9 cellular contexts compared by ENCODE assay signal in the genomic region with DNA sequence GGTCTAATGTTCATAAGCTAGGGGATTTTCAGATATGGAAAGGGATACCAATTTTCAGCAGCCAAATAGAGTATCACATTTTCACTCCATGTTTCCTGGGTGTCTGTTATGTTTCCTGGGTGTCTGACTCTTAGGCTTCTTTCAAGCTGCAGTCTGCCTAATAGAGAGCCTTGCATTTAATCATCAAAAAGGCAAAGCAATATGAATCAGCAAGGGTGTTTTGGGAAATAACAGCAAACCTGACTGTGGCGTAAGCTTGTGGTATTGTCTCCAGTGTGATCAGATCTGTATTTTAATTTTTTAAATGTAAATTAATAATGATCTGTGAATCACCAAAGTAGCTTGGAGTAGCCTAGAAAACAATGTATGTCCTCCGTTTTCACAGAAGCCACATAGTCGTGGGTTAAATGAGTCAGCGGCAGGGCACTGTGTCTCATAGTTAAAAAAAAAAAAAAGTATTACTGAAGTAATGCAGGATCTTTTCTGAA. TPM values are rescaled to one million over a fixed set of nuclear protein-coding genes. Genes with fewer than 3 reads are reported as not detected.
DNase-seq lines count a peak whose midpoint lies in the region; ATAC-seq, FAIRE-seq and TF ChIP-seq lines count a peak whose summit lies in the region.
"Had no signal": no experiment of that assay in that cellular context is flagged by ENCODE, and none has a peak within 500 bp of the region (broad histone marks: within the 10 kb centered on the region; RNA-seq: fewer than 3 reads in every experiment).

No MANE protein-coding gene starts in this region.

- H3K9me3 ChIP-seq in CD4-positive, alpha-beta memory T cell (ENCODE audit: control insufficient read depth in 1 of 2, low read length in 2 of 2), result no peaks in the 10 kb centered on the region
- no peaks in the 10 kb centered on the region for H3K9me3 ChIP-seq in SK-N-SH
- no peaks in the 10 kb centered on the region for H3K9me3 ChIP-seq in left ventricle myocardium inferior (replicated peaks)
- H3K9me3 ChIP-seq in colonic mucosa, result no peaks in the 10 kb centered on the region

- WGBS in SK-N-SH (ENCODE audit: low lambda C conversion rate), result 34% methylated on average over 4 of the region's 4 CpGs

- peak in 2 of 5 donors; percentile 16 to 74 for DNase-seq in CD4-positive, alpha-beta memory T cell
- no peak for DNase-seq in SK-N-SH
- DNase-seq in astrocyte of the spinal cord (ENCODE audit: low read depth, low spot score), result peak; percentile 80
- DNase-seq in naive thymus-derived CD8-positive, alpha-beta T cell, result no peak
- no peak for DNase-seq in left ventricle myocardium inferior
- DNase-seq in colonic mucosa, result no peak
- no peak for DNase-seq in urothelium cell line (ENCODE audit: low spot score)

- peaks cover 36% of the 10 kb centered on the region for H3K36me3 ChIP-seq in CD4-positive, alpha-beta memory T cell (ENCODE audit: insufficient read depth, low read length)
- peaks cover 10 to 28% of the 10 kb centered on the region in 2 experiments for H3K36me3 ChIP-seq in SK-N-SH (replicated peaks in 1 of 2; ENCODE audit: control insufficient read depth in 1 of 2, insufficient read depth in 2 of 2, low read length in 1 of 2)
- peaks cover 33% of the 10 kb centered on the region for H3K36me3 ChIP-seq in left ventricle myocardium inferior
- H3K36me3 ChIP-seq in colonic mucosa, result no peaks in the 10 kb centered on the region

- H3K9me2 ChIP-seq in SK-N-SH, result no peaks in the 10 kb centered on the region

- no peaks in the 10 kb centered on the region; the same call in 1 of the 2 replicates for H3K79me2 ChIP-seq in SK-N-SH (ENCODE audit: insufficient read depth)

- TF ChIP-seq CTCF in SK-N-SH (IDR thresholded peaks at IDR 0.05) (no peak), astrocyte of the spinal cord (IDR thresholded peaks at IDR 0.05; ENCODE audit: low read depth, low read length) (no peak), left ventricle myocardium inferior (IDR thresholded peaks at IDR 0.05; ENCODE audit: borderline replicate concordance) (no peak), colonic mucosa (IDR thresholded peaks at IDR 0.05) (no peak)

- peaks cover 28 to 62% (median 46%) of the 10 kb centered on the region in 4 donors for H3K4me1 Mint-ChIP-seq in CD4-positive, alpha-beta memory T cell
- H3K4me1 Mint-ChIP-seq in naive thymus-derived CD8-positive, alpha-beta T cell, result peaks cover 22 to 46% (median 34%) of the 10 kb centered on the region in 4 donors

- no peak overlapping the region; the same call in 1 of the 2 replicates for H3K9ac ChIP-seq in SK-N-SH
- H3K9ac ChIP-seq in colonic mucosa (ENCODE audit: low read depth in 2 of 2, low read length in 2 of 2), result no peak overlapping the region

- H2AFZ ChIP-seq in SK-N-SH (ENCODE audit: low read depth), result no peak overlapping the region

- H3K4me3 ChIP-seq in CD4-positive, alpha-beta memory T cell (ENCODE audit: low read length in 2 of 2), result no peak overlapping the region
- H3K4me3 ChIP-seq in SK-N-SH (ENCODE audit: low read depth in 2 of 2, low read length in 1 of 2), result no peak overlapping the region
- H3K4me3 ChIP-seq in astrocyte of the spinal cord (ENCODE audit: low read depth, low read length), result no peak overlapping the region
- no peak overlapping the region for H3K4me3 ChIP-seq in left ventricle myocardium inferior
- H3K4me3 ChIP-seq in colonic mucosa, result no peak overlapping the region

- no peak for TF ChIP-seq EP300 in SK-N-SH (IDR thresholded peaks at IDR 0.05; ENCODE audit: borderline replicate concordance in 1 of 2, low read depth in 1 of 2, low read length in 1 of 2)

- no peaks in the 10 kb centered on the region for H3K27me3 ChIP-seq in CD4-positive, alpha-beta memory T cell (ENCODE audit: insufficient read depth, low read length)
- H3K27me3 ChIP-seq in SK-N-SH (ENCODE audit: insufficient read depth) (no peaks in the 10 kb centered on the region), left ventricle myocardium inferior (ENCODE audit: low read depth) (no peaks in the 10 kb centered on the region), colonic mucosa (no peaks in the 10 kb centered on the region)

- CTCF ChIA-PET in CD4-positive, alpha-beta memory T cell (lab: Charles Lee; ENCODE audit: partially characterized antibody), result interaction anchor here (0.7 to 1.5 kb wide), 9 partner anchors 10 to 82 kb away, joined by 3 to 5 read pairs (median 3); partner anchors contain the start of genes HEATR1 and LGALS8
- CTCF ChIA-PET in SK-N-SH (lab: Yijun Ruan, JAX), result interaction anchor here (0.5 kb wide), 1 partner anchor 44 kb away, joined by 3 read pairs; no protein-coding TSS in a partner anchor

- H3K4me2 ChIP-seq in SK-N-SH, result peak overlapping the region; percentile 34; the same call in 1 of the 2 replicates

- ATAC-seq in naive thymus-derived CD8-positive, alpha-beta T cell, result no peak
- no peak for ATAC-seq in GM21367 (IDR thresholded peaks at IDR 0.05; ENCODE audit: unreplicated experiment)

- no peak for FAIRE-seq in urothelium cell line (lab: Jason Lieb, UNC)
- FAIRE-seq: D721Med had no signal

- no peaks in the 10 kb centered on the region for H4K20me1 ChIP-seq in SK-N-SH (ENCODE audit: insufficient read depth)

- H3K27ac ChIP-seq in CD4-positive, alpha-beta memory T cell (ENCODE audit: low read depth, low read length), result peak overlapping the region; percentile 32
- H3K27ac ChIP-seq in SK-N-SH (ENCODE audit: low read depth in 2 of 2, low read length in 1 of 2) (peak overlapping the region in 1 of 2 experiments; percentile 34; a peak in 2 of 4 replicates), left ventricle myocardium inferior (replicated peaks) (no peak overlapping the region), colonic mucosa (no peak overlapping the region)

- no peak for TF ChIP-seq RAD21 in SK-N-SH (IDR thresholded peaks at IDR 0.05; ENCODE audit: low read length)

- intact Hi-C loops in CD4-positive, alpha-beta memory T cell (cut with micrococcal nuclease), result loop anchor here (2.0 kb wide), 1 partner anchor 17 kb away; no protein-coding TSS in a partner anchor
- intact Hi-C loops in left ventricle myocardium inferior (cut with micrococcal nuclease), result no loop called here
- intact Hi-C loops in colonic mucosa (cut with DNase I), result no loop called here

- H3K4me3 Mint-ChIP-seq in CD4-positive, alpha-beta memory T cell, result peak overlapping the region in 6 of 8 donors; percentile 12 to 82 (median 30)
- peak overlapping the region in 2 of 10 donors; percentile 50 to 64 for H3K4me3 Mint-ChIP-seq in naive thymus-derived CD8-positive, alpha-beta T cell

- no peaks in the 10 kb centered on the region for H3K9me3 Mint-ChIP-seq in CD4-positive, alpha-beta memory T cell
- H3K9me3 Mint-ChIP-seq in naive thymus-derived CD8-positive, alpha-beta T cell, result no peaks in the 10 kb centered on the region

- POLR2A ChIA-PET in CD4-positive, alpha-beta memory T cell (lab: Charles Lee; ENCODE audit: partially characterized antibody), result interaction anchor here (0.8 to 12.9 kb wide), 5 partner anchors 9 to 253 kb away, joined by 3 to 82 read pairs (median 3); partner anchors contain the start of genes ERO1B and LGALS8
- POLR2A ChIA-PET in SK-N-SH (lab: Yijun Ruan, JAX), result interaction anchor here (0.6 kb wide), 1 partner anchor 196 kb away, joined by 3 read pairs; no protein-coding TSS in a partner anchor
- POLR2A ChIA-PET in naive thymus-derived CD8-positive, alpha-beta T cell (lab: Charles Lee), result no interaction called here

- H3K4me1 ChIP-seq in CD4-positive, alpha-beta memory T cell (ENCODE audit: insufficient read depth, low read length), result peaks cover 44% of the 10 kb centered on the region
- H3K4me1 ChIP-seq in SK-N-SH (ENCODE audit: control insufficient read depth in 1 of 2, insufficient read depth in 2 of 2, low read depth in 1 of 2, low read length in 1 of 2), result peaks cover 0 to 8% of the 10 kb centered on the region in 2 experiments; a peak in 2 of 4 replicates
- H3K4me1 ChIP-seq in left ventricle myocardium inferior, result peaks cover 60% of the 10 kb centered on the region
- H3K4me1 ChIP-seq in colonic mucosa, result peaks cover 4% of the 10 kb centered on the region

- H3F3A ChIP-seq in SK-N-SH (replicated peaks; ENCODE audit: insufficient read depth), result peaks cover 4% of the 10 kb centered on the region

- H3K27me3 Mint-ChIP-seq in CD4-positive, alpha-beta memory T cell, result no peaks in the 10 kb centered on the region
- H3K27me3 Mint-ChIP-seq in naive thymus-derived CD8-positive, alpha-beta T cell, result no peaks in the 10 kb centered on the region

- peak overlapping the region; percentile 62 to 95 (median 81) for H3K27ac Mint-ChIP-seq in CD4-positive, alpha-beta memory T cell
- peak overlapping the region in 6 of 10 donors; percentile 17 to 86 (median 42) for H3K27ac Mint-ChIP-seq in naive thymus-derived CD8-positive, alpha-beta T cell

- in situ Hi-C loops in astrocyte of the spinal cord (cut with HindIII; ENCODE audit: low sequenced_read_pairs), result no loop called here

- peaks cover 35 to 68% of the 10 kb centered on the region in 2 donors for H3K36me3 Mint-ChIP-seq in CD4-positive, alpha-beta memory T cell
- peaks cover 0 to 75% (median 8%) of the 10 kb centered on the region in 3 donors for H3K36me3 Mint-ChIP-seq in naive thymus-derived CD8-positive, alpha-beta T cell

TF ChIP-seq in SK-N-SH, 30 proteins besides CTCF, POLR2A, EP300 and RAD21:
- TF ChIP-seq FOSL2 (IDR thresholded peaks at IDR 0.05; ENCODE audit: borderline replicate concordance, low read depth) (peak; percentile 55), NFIC (IDR thresholded peaks at IDR 0.05; ENCODE audit: borderline replicate concordance) (no peak), JUND (IDR thresholded peaks at IDR 0.05) (peak; percentile 28; the same call in 1 of the 2 replicates)

RNA-seq across cellular contexts. Expression of gene LGALS8, which starts 10.4 kb away (rescaled TPM):
- total RNA-seq in CD4-positive, alpha-beta memory T cell, result 100 to 1,000 TPM; 193 to 196 TPM
- 10 to 100 TPM; 46.8 to 66.4 TPM for polyA plus RNA-seq in CD4-positive, alpha-beta memory T cell
- polyA plus RNA-seq in SK-N-SH (2012; rRNA removed), result 18.9 and 30.3 TPM in 2 replicates
- 18.4 and 19.8 TPM in 2 replicates for polyA plus RNA-seq in SK-N-SH (2012; cell fraction: cytosol; rRNA removed)
- 74.2 and 96.2 TPM in 2 replicates for polyA plus RNA-seq in SK-N-SH (2012; cell fraction: nucleus; rRNA removed)
- 100 to 1,000 TPM; 102 to 113 TPM for total RNA-seq in naive thymus-derived CD8-positive, alpha-beta T cell
- 10 to 100 TPM; 29.3 to 40.8 (median 36.3) TPM for polyA plus RNA-seq in naive thymus-derived CD8-positive, alpha-beta T cell
- total RNA-seq in left ventricle myocardium inferior (76.5 TPM), colonic mucosa (10 to 100 TPM; 33.5 to 58.4 TPM)
